In the genomic region with DNA sequence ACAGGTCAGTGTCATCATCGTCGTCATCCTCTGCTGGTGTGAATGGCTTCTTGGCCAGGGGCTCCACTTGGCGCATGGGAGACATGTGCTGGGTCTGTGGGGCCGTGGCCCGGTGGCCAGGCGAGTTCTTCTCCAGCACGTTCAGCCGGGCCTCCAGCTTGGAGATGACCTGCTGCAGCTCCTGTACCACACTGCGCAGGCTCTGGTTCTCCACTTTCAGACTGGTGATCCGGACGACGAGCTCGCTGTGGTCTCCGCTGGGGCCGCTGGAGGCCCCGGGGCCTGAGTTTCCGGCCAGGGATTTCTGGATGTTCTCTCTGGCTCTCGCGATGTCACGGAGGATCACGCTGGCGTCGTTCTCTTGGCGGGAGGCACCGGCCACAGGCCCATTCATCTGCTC, we compare ENCODE assay signal across 22 cellular contexts.
"Had no signal": no experiment of that assay in that cellular context is flagged by ENCODE, and none has a peak within 500 bp of the region (broad histone marks: within the 10 kb centered on the region; RNA-seq: fewer than 3 reads in every experiment).

No MANE protein-coding gene starts in this region.

- H3K4me2 ChIP-seq: hepatocyte had no signal

- FAIRE-seq: endothelial cell of umbilical vein, frontal cortex, kidney had no signal

- DNase-seq: dermis blood vessel endothelial cell; dorsolateral prefrontal cortex; effector CD4-positive, alpha-beta T cell; effector memory CD4-positive, alpha-beta T cell; foreskin keratinocyte; heart left ventricle; hypothalamus; immature natural killer cell; islet precursor cell; kidney; kidney glomerular epithelial cell; lower lobe of right lung; mesenchymal stem cell; mucosa of descending colon had no signal

- H2AFZ ChIP-seq: hepatocyte had no signal

- H3K4me3 Mint-ChIP-seq: immature natural killer cell, mesothelial cell of epicardium had no signal

- H3K4me1 ChIP-seq: esophagus muscularis mucosa, foreskin keratinocyte, gastroesophageal sphincter, heart left ventricle, left lung, lower lobe of right lung had no signal

- H3K4me3 ChIP-seq: coronary artery, dorsolateral prefrontal cortex, esophagus muscularis mucosa, gastroesophageal sphincter, heart left ventricle, hepatocyte, left lung, lower lobe of right lung, mucosa of descending colon had no signal

- H3K27ac Mint-ChIP-seq: immature natural killer cell, mesothelial cell of epicardium had no signal

- H3K27me3 ChIP-seq: dorsolateral prefrontal cortex, esophagus muscularis mucosa, foreskin keratinocyte, gastroesophageal sphincter, heart left ventricle, hepatocyte, left lung had no signal

- H3K79me2 ChIP-seq: hepatocyte had no signal

- H3K4me1 Mint-ChIP-seq: immature natural killer cell, mesothelial cell of epicardium had no signal

- ATAC-seq: foreskin keratinocyte, gastroesophageal sphincter, heart left ventricle, left lung, lower lobe of right lung, mucosa of descending colon had no signal

- H3K36me3 ChIP-seq: heart left ventricle, left lung, lower lobe of right lung had no signal

- H3K27ac ChIP-seq: coronary artery, dorsolateral prefrontal cortex, esophagus muscularis mucosa, foreskin keratinocyte, gastroesophageal sphincter, heart left ventricle, hepatocyte, left lung, lower lobe of right lung had no signal
